ENCODE assay signal across 8 cellular contexts in genomic region chr17:17750881-17751280, GRCh38.
DNase-seq lines count a peak whose midpoint lies in the region; ATAC-seq and TF ChIP-seq lines count a peak whose summit lies in the region.

No MANE protein-coding gene starts in this region.

- H3K27ac ChIP-seq in temporal lobe (ENCODE audit: low read depth, low read length) (peak overlapping the region; percentile 51), GM23248 (no peak overlapping the region)

- peak overlapping the region; percentile 89 for H3K27ac Mint-ChIP-seq in glutamatergic neuron (ENCODE audit: unreplicated experiment)

- no peak overlapping the region for H3K4me2 ChIP-seq in GM23248 (ENCODE audit: unreplicated experiment)

- no peak overlapping the region for H3K9ac ChIP-seq in GM23248

- TF ChIP-seq CTCF in glutamatergic neuron (IDR thresholded peaks at IDR 0.05; ENCODE audit: partially characterized antibody, unreplicated experiment): no peak

- peaks cover 53% of the 10 kb centered on the region for H3K4me1 Mint-ChIP-seq in glutamatergic neuron (ENCODE audit: low read depth, unreplicated experiment)

- WGBS in GM23248 (ENCODE audit: low coverage in 1 of 2, low lambda C conversion rate in 2 of 2, missing lambda C conversion rate in 2 of 2), 2 experiments: 39 to 40% methylated on average over 8 of the region's 8 CpGs

- no peak overlapping the region for H2AFZ ChIP-seq in GM23248

- peak overlapping the region; percentile 62 for H3K4me3 Mint-ChIP-seq in glutamatergic neuron (ENCODE audit: unreplicated experiment)

- peaks cover 17% of the 10 kb centered on the region for H3K27me3 Mint-ChIP-seq in glutamatergic neuron (ENCODE audit: unreplicated experiment)

- no peaks in the 10 kb centered on the region for H4K20me1 ChIP-seq in GM23248 (ENCODE audit: insufficient read depth)

- H3K36me3 ChIP-seq in GM23248 (ENCODE audit: low read depth): no peaks in the 10 kb centered on the region

- in situ Hi-C loops in GM23248 (cut with MboI): no loop called here

- peaks cover 4% of the 10 kb centered on the region; the same call in 1 of the 2 replicates for H3F3A ChIP-seq in GM23248 (ENCODE audit: insufficient read depth)

- H3K79me2 ChIP-seq in GM23248 (ENCODE audit: insufficient read depth): peaks cover 85% of the 10 kb centered on the region

- H3K4me1 ChIP-seq in GM23248 (ENCODE audit: insufficient read depth): peaks cover 23% of the 10 kb centered on the region

- no peaks in the 10 kb centered on the region for H3K9me3 ChIP-seq in GM23248 (ENCODE audit: low read depth)

- no peaks in the 10 kb centered on the region for H3K9me2 ChIP-seq in GM23248 (ENCODE audit: insufficient read depth)

- H3K4me3 ChIP-seq in GM23248: no peak overlapping the region

- no peaks in the 10 kb centered on the region for H3K27me3 ChIP-seq in GM23248 (replicated peaks; ENCODE audit: insufficient read depth)

- DNase-seq in AML-193 (lab: John Stamatoyannopoulos, UW) (peak; percentile 11 to 34), T-helper 9 cell (peak; percentile 4), glutamatergic neuron (no peak), GM23248 (no peak)

- peak; percentile 26 for ATAC-seq in GM19463 (IDR thresholded peaks at IDR 0.05; ENCODE audit: unreplicated experiment)
- no peak for ATAC-seq in esophagus mucosa
- no peak for ATAC-seq in GM21619 (IDR thresholded peaks at IDR 0.05; ENCODE audit: unreplicated experiment)

- H3K36me3 Mint-ChIP-seq in glutamatergic neuron (ENCODE audit: unreplicated experiment): no peaks in the 10 kb centered on the region

- H3K9me3 Mint-ChIP-seq in glutamatergic neuron (ENCODE audit: unreplicated experiment): peaks cover 18% of the 10 kb centered on the region

Comparison
In these comparisons a context has a peak if more than half of its experiments do, and no peak if none do; other contexts are left out.
1. DNase-seq: peak in AML-193 (2 of 2) and T-helper 9 cell (single experiment); none in glutamatergic neuron (single experiment) and GM23248 (single experiment).